8 cellular contexts compared by ENCODE assay signal in genomic region chr1:15618685-15619525, GRCh38. TPM values are rescaled to one million over a fixed set of nuclear protein-coding genes. Genes with fewer than 3 reads are reported as not detected.
A peak's percentile ranks its signal among the peaks of the same experiment; 100 is the strongest.
DNase-seq lines count a peak whose midpoint lies in the region; ATAC-seq and TF ChIP-seq lines count a peak whose summit lies in the region.

No MANE protein-coding gene starts in this region.

- no peak for DNase-seq in breast epithelium (ENCODE audit: low spot score in 2 of 2)
- DNase-seq in mesendoderm = no peak
- no peak for DNase-seq in effector CD4-positive, alpha-beta T cell
- DNase-seq in NCI-H69 (lab: John Stamatoyannopoulos, UW) = no peak
- DNase-seq in activated CD8-positive, alpha-beta memory T cell treated with anti-CD3 and anti-CD28 coated beads for 24 hours = no peak

- peaks cover 2% of the 10 kb centered on the region for H3K79me1 ChIP-seq in mesendoderm (ENCODE audit: low read length)

- H3K4me1 ChIP-seq in BLaER1 = peaks cover 42% of the 10 kb centered on the region
- peaks cover 52% of the 10 kb centered on the region for H3K4me1 ChIP-seq in KMS-11 (ENCODE audit: low read depth, poor library complexity, severe bottlenecking)
- H3K4me1 ChIP-seq in breast epithelium = peaks cover 3 to 7% of the 10 kb centered on the region in 2 donors
- H3K4me1 ChIP-seq in mesendoderm (ENCODE audit: control insufficient read depth, low read depth, low read length) = peaks cover 6% of the 10 kb centered on the region

- H3K4me3 ChIP-seq in BLaER1 (peak overlapping the region; percentile 97), KMS-11 (IDR thresholded peaks at IDR 0.05; ENCODE audit: insufficient read depth, low read depth, low read length) (no peak overlapping the region), breast epithelium (peak overlapping the region; percentile 86 to 98 (median 91)), mesendoderm (ENCODE audit: low read length) (no peak overlapping the region)

- H3K27me3 ChIP-seq in BLaER1 (no peaks in the 10 kb centered on the region), KMS-11 (ENCODE audit: insufficient read depth, low read depth) (no peaks in the 10 kb centered on the region), breast epithelium (no peaks in the 10 kb centered on the region), mesendoderm (ENCODE audit: insufficient read depth, low read length, poor library complexity) (no peaks in the 10 kb centered on the region)

- intact Hi-C loops in breast epithelium (cut with DNase I; ENCODE audit: low total_unique reads) = no loop called here

- H3K4me2 ChIP-seq in BLaER1 (peak overlapping the region; percentile 75), KMS-11 (peak overlapping the region; percentile 98), mesendoderm (ENCODE audit: low read length) (peak overlapping the region; percentile 7)

- H3K9me3 ChIP-seq in BLaER1 = no peaks in the 10 kb centered on the region
- H3K9me3 ChIP-seq in breast epithelium = no peaks in the 10 kb centered on the region

- peaks cover 64% of the 10 kb centered on the region for H3K79me2 ChIP-seq in KMS-11 (ENCODE audit: insufficient read depth, low read depth)
- peaks cover 51% of the 10 kb centered on the region for H3K79me2 ChIP-seq in mesendoderm (ENCODE audit: control insufficient read depth, insufficient read depth, low read length)

- H2AFZ ChIP-seq in KMS-11 (ENCODE audit: low read depth) = no peak overlapping the region

- TF ChIP-seq POLR2A in breast epithelium (IDR thresholded peaks at IDR 0.05) = no peak

- no peak overlapping the region for H2BK5ac ChIP-seq in mesendoderm (ENCODE audit: low read length)

- H3K36me3 ChIP-seq in BLaER1 (no peaks in the 10 kb centered on the region), KMS-11 (ENCODE audit: insufficient read depth) (no peaks in the 10 kb centered on the region), breast epithelium (no peaks in the 10 kb centered on the region), mesendoderm (ENCODE audit: control insufficient read depth, insufficient read depth, low read length) (no peaks in the 10 kb centered on the region)

- H3K23ac ChIP-seq in mesendoderm (ENCODE audit: low read length) = no peak overlapping the region

- H3K9ac ChIP-seq in BLaER1 (peak overlapping the region; percentile 94), KMS-11 (peak overlapping the region; percentile 81), mesendoderm (ENCODE audit: low read length) (peak overlapping the region; percentile 85)

- H3K56ac ChIP-seq in mesendoderm (ENCODE audit: low read length) = peak overlapping the region; percentile 84

- no peak for ATAC-seq in HG03354 (IDR thresholded peaks at IDR 0.05; ENCODE audit: poor library complexity, severe bottlenecking, unreplicated experiment)

- TF ChIP-seq CTCF in KMS-11 (conservative IDR thresholded peaks at IDR 0.05; ENCODE audit: low read depth, low read length) = no peak
- TF ChIP-seq CTCF in breast epithelium (IDR thresholded peaks at IDR 0.05) = no peak

- H2BK120ac ChIP-seq in mesendoderm (ENCODE audit: low read depth, low read length) = no peak overlapping the region

- H3K4ac ChIP-seq in mesendoderm (ENCODE audit: low read depth, low read length) = no peak overlapping the region

- H3K27ac ChIP-seq in BLaER1 (peak overlapping the region; percentile 91), KMS-11 (peak overlapping the region; percentile 45), breast epithelium (peak overlapping the region; percentile 97), mesendoderm (ENCODE audit: low read depth, low read length) (no peak overlapping the region)

- H4K5ac ChIP-seq in mesendoderm (ENCODE audit: low read length) = no peak overlapping the region

- no CpG with 5 or more reads among the region's 26 CpGs for WGBS in mesendoderm (ENCODE audit: extremely low coverage, insufficient coverage, low lambda C conversion rate)

- no peak overlapping the region for H3K18ac ChIP-seq in mesendoderm (ENCODE audit: low read length)

- no peak overlapping the region for H2BK15ac ChIP-seq in mesendoderm (replicated peaks; ENCODE audit: low read depth)

- no peak overlapping the region for H4K8ac ChIP-seq in mesendoderm (ENCODE audit: low read depth, low read length)

- H4K20me1 ChIP-seq in BLaER1 = peaks cover 44% of the 10 kb centered on the region
- H4K20me1 ChIP-seq in KMS-11 (ENCODE audit: insufficient read depth) = peaks cover 8% of the 10 kb centered on the region; the same call in 1 of the 2 replicates

- no peak overlapping the region for H2AK5ac ChIP-seq in mesendoderm (ENCODE audit: low read length)

RNA-seq across cellular contexts. Expression of gene DDI2, which starts 1.6 kb away (rescaled TPM):
- 10 to 100 TPM; 69.2 to 77.4 (median 71.0) TPM for total RNA-seq in breast epithelium
- polyA plus RNA-seq in mesendoderm (2013, experiment 1 of 2) = 16.4 TPM
- polyA plus RNA-seq in mesendoderm (2013, experiment 2 of 2) = 15.8 TPM

RNA-seq across cellular contexts. Expression of gene AGMAT, which starts 34.1 kb away (rescaled TPM):
- under 1 TPM; 0.29 to 0.33 (median 0.32) TPM for total RNA-seq in breast epithelium
- 4.0 TPM for polyA plus RNA-seq in mesendoderm (2013, experiment 1 of 2)
- polyA plus RNA-seq in mesendoderm (2013, experiment 2 of 2) = 3.8 TPM

Comparison
In these comparisons a context has a peak if more than half of its experiments do, and no peak if none do; other contexts are left out.
1. H3K4me2 ChIP-seq: peak in every context shown above with its lines; median percentile 98 in KMS-11; 75 in BLaER1; 7 in mesendoderm.
2. H3K4me3 ChIP-seq: peak in BLaER1 (single experiment) and breast epithelium (3 of 3); none in KMS-11 (single experiment) and mesendoderm (single experiment).
3. Peak in every context shown above with its lines, with median percentiles within 50 percentile points of each other: H3K9ac ChIP-seq.